11 cellular contexts compared by ENCODE assay signal in the genomic region with DNA sequence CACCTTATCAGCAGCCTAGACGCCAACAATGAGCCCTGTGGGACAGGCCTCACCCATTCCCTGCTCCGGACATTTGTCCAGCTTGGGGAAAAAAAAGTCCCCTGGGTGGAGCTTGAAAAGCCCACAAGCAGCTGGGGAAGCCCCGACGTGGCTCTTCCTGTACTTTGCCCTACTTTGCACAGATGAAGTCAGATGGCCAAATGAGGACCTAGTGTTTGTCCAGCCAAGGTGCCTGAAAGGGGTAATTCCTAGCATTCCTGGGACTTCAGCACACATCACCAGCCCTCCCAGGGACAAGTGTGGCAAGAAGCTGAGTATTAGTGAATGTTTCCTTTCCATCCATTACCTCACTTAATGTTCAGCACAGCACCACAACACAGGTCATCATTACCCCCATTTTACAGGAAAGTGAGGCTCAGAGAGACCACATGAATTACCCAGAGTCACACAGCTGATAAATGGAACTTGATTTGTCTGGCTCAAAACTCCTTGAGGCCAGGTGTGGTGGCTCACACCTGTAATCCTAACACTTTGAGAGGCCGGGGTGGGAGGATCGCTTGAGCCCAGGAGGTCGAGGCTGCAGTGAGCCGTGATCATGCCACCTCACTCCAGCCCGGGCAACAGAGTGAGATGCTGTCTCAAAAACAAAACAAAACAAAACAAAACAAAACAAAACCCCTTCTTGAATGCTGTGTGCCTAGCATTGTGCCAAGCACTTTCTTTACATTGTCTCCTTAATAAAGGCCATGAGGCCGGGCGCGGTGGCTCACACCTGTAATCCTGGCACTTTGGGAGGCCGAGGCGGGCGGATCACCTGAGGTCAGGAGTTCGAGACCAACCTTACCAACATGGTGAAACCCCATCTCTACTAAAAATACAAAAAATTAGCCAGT. TPM values are rescaled to one million over a fixed set of nuclear protein-coding genes. Genes with fewer than 3 reads are reported as not detected.
A peak's percentile ranks its signal among the peaks of the same experiment; 100 is the strongest.
DNase-seq lines count a peak whose midpoint lies in the region; ATAC-seq, FAIRE-seq and TF ChIP-seq lines count a peak whose summit lies in the region.
"Had no signal": no experiment of that assay in that cellular context is flagged by ENCODE, and none has a peak within 500 bp of the region (broad histone marks: within the 10 kb centered on the region; RNA-seq: fewer than 3 reads in every experiment).

No MANE protein-coding gene starts in this region.

- H3K4me1 ChIP-seq in OCI-LY3 (ENCODE audit: low read length) (peaks cover 35% of the 10 kb centered on the region), fibroblast of lung (ENCODE audit: control insufficient read depth, extremely low read depth, insufficient read depth, low read length) (no peaks in the 10 kb centered on the region), pancreas (peaks cover 0 to 4% (median 0%) of the 10 kb centered on the region in 3 donors)

- peak overlapping the region; percentile 42 for H3K27ac ChIP-seq in OCI-LY3 (ENCODE audit: low read length)
- H3K27ac ChIP-seq in fibroblast of lung (ENCODE audit: insufficient read depth, low read length) = no peak overlapping the region
- peak overlapping the region; percentile 59 to 72 (median 62) for H3K27ac ChIP-seq in pancreas

- CTCF ChIA-PET in activated CD4-positive, alpha-beta memory T cell treated with anti-CD3 and anti-CD28 coated beads for 36 hours (lab: Charles Lee) = interaction anchor here (0.6 to 8.6 kb wide), 4 partner anchors 18 to 213 kb away, joined by 3 to 210 read pairs (median 3); no protein-coding TSS in a partner anchor

- peak overlapping the region; percentile 29; the same call in 1 of the 2 replicates for H3K4me3 ChIP-seq in OCI-LY3 (ENCODE audit: low read length)
- H3K4me3 ChIP-seq in fibroblast of lung (replicated peaks in 1 of 4; ENCODE audit: control extremely low read depth in 1 of 4, insufficient read depth in 1 of 4, low read depth in 3 of 4, low read length in 4 of 4) = no peak overlapping the region
- no peak overlapping the region for H3K4me3 ChIP-seq in pancreas

- H2AFZ ChIP-seq in OCI-LY3 (ENCODE audit: low read depth, low read length) = peak overlapping the region; percentile 27
- no peak overlapping the region for H2AFZ ChIP-seq in fibroblast of lung (ENCODE audit: low read length)

- H3K4me3 Mint-ChIP-seq in activated CD4-positive, alpha-beta memory T cell treated with anti-CD3 and anti-CD28 coated beads for 36 hours = no peak overlapping the region
- H3K4me3 Mint-ChIP-seq: activated naive CD4-positive, alpha-beta T cell treated with anti-CD3 and anti-CD28 coated beads, Interleukin-2, amount 50 U/mL, for 24 hours had no signal

- peak in 3 of 4 donors; percentile 5 to 27 (median 6) for ATAC-seq in pancreas
- no peak for ATAC-seq in HG03520 (IDR thresholded peaks at IDR 0.05; ENCODE audit: unreplicated experiment)
- no peak for ATAC-seq in HG02970 (IDR thresholded peaks at IDR 0.05; ENCODE audit: low FRiP score, unreplicated experiment)

- H3K36me3 Mint-ChIP-seq in activated CD4-positive, alpha-beta memory T cell treated with anti-CD3 and anti-CD28 coated beads for 36 hours = no peaks in the 10 kb centered on the region
- H3K36me3 Mint-ChIP-seq: activated naive CD4-positive, alpha-beta T cell treated with anti-CD3 and anti-CD28 coated beads, Interleukin-2, amount 50 U/mL, for 24 hours had no signal

- H4K20me1 ChIP-seq in OCI-LY3 (ENCODE audit: insufficient read depth, low read length) = no peaks in the 10 kb centered on the region
- no peaks in the 10 kb centered on the region for H4K20me1 ChIP-seq in fibroblast of lung (ENCODE audit: control insufficient read depth, extremely low read depth, insufficient read depth, low read length)

- DNase-seq in CD1c-positive myeloid dendritic cell (ENCODE audit: extremely low spot score) (peak; percentile 73), fibroblast of lung (ENCODE audit: low read depth in 2 of 2) (peak; percentile 36 to 69), pancreas (peak in 3 of 6 donors; percentile 46 to 64 (median 61))
- no peak for DNase-seq in activated effector memory CD4-positive, alpha-beta T cell treated with Interleukin-2 at 50 U/mL for 16 hours
- DNase-seq in activated CD4-positive, alpha-beta memory T cell treated with anti-CD3 and anti-CD28 coated beads for 36 hours = no peak
- DNase-seq: NK-92 treated with Interleukin-12 subunit alpha and Interleukin-12 subunit beta, amount 100 ng/mL, for 24 hours had no signal

- H3K27me3 Mint-ChIP-seq in activated CD4-positive, alpha-beta memory T cell treated with anti-CD3 and anti-CD28 coated beads for 36 hours = no peaks in the 10 kb centered on the region

- no peak for TF ChIP-seq CTCF in OCI-LY3 (IDR thresholded peaks at IDR 0.05; ENCODE audit: low read depth, low read length)
- no peak for TF ChIP-seq CTCF in fibroblast of lung (conservative IDR thresholded peaks at IDR 0.05 in 1 of 2, IDR thresholded peaks at IDR 0.05 in 1 of 2; ENCODE audit: low read depth in 1 of 2, low read length in 2 of 2)
- TF ChIP-seq CTCF in pancreas (IDR thresholded peaks at IDR 0.05) = no peak

- H3K79me2 ChIP-seq in OCI-LY3 (ENCODE audit: low read length) = no peaks in the 10 kb centered on the region
- no peaks in the 10 kb centered on the region for H3K79me2 ChIP-seq in fibroblast of lung (ENCODE audit: control insufficient read depth, insufficient read depth, low read length)

- H3K9me3 ChIP-seq in OCI-LY3 (ENCODE audit: insufficient read depth, low read length) = no peaks in the 10 kb centered on the region
- no peaks in the 10 kb centered on the region for H3K9me3 ChIP-seq in fibroblast of lung (ENCODE audit: control insufficient read depth, insufficient read depth, low read depth, low read length)
- no peaks in the 10 kb centered on the region for H3K9me3 ChIP-seq in pancreas

- no peaks in the 10 kb centered on the region for H3K36me3 ChIP-seq in OCI-LY3 (replicated peaks; ENCODE audit: low read depth, low read length)
- H3K36me3 ChIP-seq in fibroblast of lung (ENCODE audit: control insufficient read depth, insufficient read depth, low read length) = no peaks in the 10 kb centered on the region
- no peaks in the 10 kb centered on the region for H3K36me3 ChIP-seq in pancreas

- H3K4me1 Mint-ChIP-seq in activated CD4-positive, alpha-beta memory T cell treated with anti-CD3 and anti-CD28 coated beads for 36 hours (ENCODE audit: low read depth) = peaks cover 5% of the 10 kb centered on the region

- H3K27me3 ChIP-seq in OCI-LY3 (ENCODE audit: low read depth, low read length) (peaks cover 6% of the 10 kb centered on the region; the same call in 1 of the 2 replicates), fibroblast of lung (ENCODE audit: control insufficient read depth, insufficient read depth, low read length) (peaks cover 6% of the 10 kb centered on the region), pancreas (no peaks in the 10 kb centered on the region)

- no peak for FAIRE-seq in pancreas (lab: Jason Lieb, UNC)

- H3K9ac ChIP-seq in OCI-LY3 (ENCODE audit: low read length) = peak overlapping the region; percentile 47; the same call in 1 of the 2 replicates
- no peak overlapping the region for H3K9ac ChIP-seq in fibroblast of lung (ENCODE audit: insufficient read depth, low read length)

- H3K27ac Mint-ChIP-seq in activated CD4-positive, alpha-beta memory T cell treated with anti-CD3 and anti-CD28 coated beads for 36 hours = no peak overlapping the region
- H3K27ac Mint-ChIP-seq: activated naive CD4-positive, alpha-beta T cell treated with anti-CD3 and anti-CD28 coated beads, Interleukin-2, amount 50 U/mL, for 24 hours had no signal

- POLR2A ChIA-PET in activated CD4-positive, alpha-beta memory T cell treated with anti-CD3 and anti-CD28 coated beads for 36 hours (lab: Charles Lee) = no interaction called here

- H3K4me2 ChIP-seq in OCI-LY3 (ENCODE audit: low read length) (peak overlapping the region; percentile 55), fibroblast of lung (ENCODE audit: extremely low read depth, insufficient read depth, low read length) (no peak overlapping the region)

- intact Hi-C loops in pancreas (cut with DNase I) = loop anchor here (5.0 to 10.0 kb wide), 3 partner anchors 110 to 213 kb away; no protein-coding TSS in a partner anchor
- intact Hi-C loops in activated CD4-positive, alpha-beta memory T cell treated with anti-CD3 and anti-CD28 coated beads for 36 hours (cut with micrococcal nuclease) = loop anchor here (5.0 kb wide), 2 partner anchors 158 to 233 kb away; a partner anchor contains a TSS

- 71 to 72% methylated on average over 13 to 16 of the region's 16 CpGs for WGBS in pancreas, 2 donors

- no peaks in the 10 kb centered on the region for H3K9me3 Mint-ChIP-seq in activated CD4-positive, alpha-beta memory T cell treated with anti-CD3 and anti-CD28 coated beads for 36 hours
- H3K9me3 Mint-ChIP-seq: activated naive CD4-positive, alpha-beta T cell treated with anti-CD3 and anti-CD28 coated beads, Interleukin-2, amount 50 U/mL, for 24 hours had no signal

RNA-seq across cellular contexts. Expression of a gene that starts 19.9 kb away (rescaled TPM):
- total RNA-seq in fibroblast of lung = not detected in 2 replicates
- polyA plus RNA-seq in fibroblast of lung = 0.02 and 0.05 TPM in 2 replicates
- polyA plus RNA-seq in fibroblast of lung (2012) = 0.30 and 0.41 TPM in 2 replicates
- not detected in 2 replicates for polyA minus RNA-seq in fibroblast of lung (ENCODE audit: low replicate concordance)
- 10 to 100 TPM; 10.8 to 29.9 (median 22.5) TPM for total RNA-seq in pancreas
- 10 to 100 TPM; 22.2 to 34.3 TPM for polyA plus RNA-seq in pancreas
- not detected for total RNA-seq in activated CD4-positive, alpha-beta memory T cell treated with anti-CD3 and anti-CD28 coated beads for 36 hours
- polyA plus RNA-seq: neural cell had no signal

RNA-seq across cellular contexts. Expression of a gene that starts 54.2 kb away (rescaled TPM):
- total RNA-seq in fibroblast of lung (not detected in 2 replicates), pancreas (under 1 TPM in 3 of 6 donors, not detected in 3; 0.09 to 0.85 (median 0.16) TPM)
- polyA plus RNA-seq in fibroblast of lung (not detected in 2 replicates), pancreas (under 1 TPM in 1 of 2 donors, not detected in 1; 0.05 TPM)
- not detected in 2 replicates for polyA plus RNA-seq in fibroblast of lung (2012)
- not detected in 2 replicates for polyA minus RNA-seq in fibroblast of lung (ENCODE audit: low replicate concordance)
- total RNA-seq in activated CD4-positive, alpha-beta memory T cell treated with anti-CD3 and anti-CD28 coated beads for 36 hours = 1 to 10 TPM; 1.5 to 1.7 TPM
- polyA plus RNA-seq: neural cell had no signal

RNA-seq across cellular contexts. Expression of a gene that starts 59.4 kb away (rescaled TPM):
- total RNA-seq in fibroblast of lung (53.2 and 65.7 TPM in 2 replicates), pancreas (10 to 100 TPM; 12.3 to 22.5 (median 14.7) TPM)
- polyA plus RNA-seq in fibroblast of lung (149 and 173 TPM in 2 replicates), pancreas (10 to 100 TPM; 10.8 to 20.2 TPM)
- 82.2 and 88.8 TPM in 2 replicates for polyA plus RNA-seq in fibroblast of lung (2012)
- 48.4 and 51.0 TPM in 2 replicates for polyA minus RNA-seq in fibroblast of lung (ENCODE audit: low replicate concordance)
- 10 to 100 TPM; 16.4 to 16.9 TPM for total RNA-seq in activated CD4-positive, alpha-beta memory T cell treated with anti-CD3 and anti-CD28 coated beads for 36 hours

Comparison
In these comparisons a context has a peak if more than half of its experiments do, and no peak if none do; other contexts are left out.
1. DNase-seq: peak in CD1c-positive myeloid dendritic cell (single experiment) and fibroblast of lung (2 of 2); none in activated effector memory CD4-positive, alpha-beta T cell treated with Interleukin-2 at 50 U/mL for 16 hours (single experiment) and activated CD4-positive, alpha-beta memory T cell treated with anti-CD3 and anti-CD28 coated beads for 36 hours (single experiment).
2. ATAC-seq: peak in pancreas (3 of 4); none in HG03520 (single experiment) and HG02970 (single experiment).
3. RNA of a gene that starts 19.9 kb away (total RNA-seq): 10.8 to 29.9 TPM in pancreas; not detected in activated CD4-positive, alpha-beta memory T cell treated with anti-CD3 and anti-CD28 coated beads for 36 hours and not detected in fibroblast of lung; every median in the first group is over 10 times any median in the second.